In the genomic region with DNA sequence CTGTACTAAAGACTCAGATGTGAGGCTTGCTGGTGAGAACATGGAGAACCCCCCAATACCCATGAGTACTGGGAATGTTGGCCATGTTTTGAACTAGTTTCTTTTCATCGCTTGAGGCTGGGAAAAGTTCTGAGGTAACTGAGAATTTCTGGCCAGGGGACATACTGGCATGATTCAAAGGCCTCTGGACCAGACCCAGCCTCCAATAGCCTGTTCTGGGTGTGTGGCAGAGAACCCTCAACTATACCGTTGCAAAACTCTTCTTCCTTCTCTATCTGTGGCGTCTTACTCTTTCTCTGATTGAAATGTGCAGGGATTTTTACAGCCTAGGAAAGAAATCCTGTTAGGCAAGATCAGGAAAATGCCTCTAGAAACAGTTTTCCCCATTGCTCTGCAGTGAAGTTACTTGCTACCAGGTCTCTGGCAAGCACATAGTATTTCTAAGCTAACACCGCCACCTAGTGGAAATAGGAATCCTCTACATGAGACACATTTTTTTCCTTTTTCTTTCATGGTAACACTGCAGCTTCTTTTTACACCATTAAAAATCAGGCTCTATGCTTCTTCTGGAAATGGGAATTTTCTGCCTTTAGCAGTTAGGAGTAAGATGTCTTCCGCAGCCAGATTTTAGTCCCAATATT, we compare ENCODE assay signal across 8 cellular contexts.
DNase-seq lines count a peak whose midpoint lies in the region; ATAC-seq and TF ChIP-seq lines count a peak whose summit lies in the region.

No MANE protein-coding gene starts in this region.

- peak; percentile 41; the same call in 1 of the 2 replicates for TF ChIP-seq CTCF in WI38 (IDR thresholded peaks at IDR 0.05; ENCODE audit: low read depth, low read length)

- H3K4me3 ChIP-seq in WI38 (ENCODE audit: low read depth, low read length), result no peak overlapping the region

- peak; percentile 35 for DNase-seq in A172 (ENCODE audit: low spot score)
- DNase-seq in GF-D8 (lab: John Stamatoyannopoulos, UW), result peak; percentile 7
- peak; percentile 32 for DNase-seq in NCI-H2107 (lab: John Stamatoyannopoulos, UW)
- peak; percentile 36 for DNase-seq in glomerular endothelial cell (ENCODE audit: extremely low read depth, low read depth, low spot score)
- peak; percentile 58 for DNase-seq in pons (ENCODE audit: low spot score)

- ATAC-seq in HG02623 (IDR thresholded peaks at IDR 0.05; ENCODE audit: unreplicated experiment), result peak; percentile 60
- ATAC-seq in GM21737 (IDR thresholded peaks at IDR 0.05; ENCODE audit: unreplicated experiment), result no peak

Comparison
In these comparisons a context has a peak if more than half of its experiments do, and no peak if none do; other contexts are left out.
1. DNase-seq: peak in every context shown above with its lines; median percentile 58 in pons; 36 in glomerular endothelial cell; 35 in A172; 32 in NCI-H2107; 7 in GF-D8.